In genomic region chr6:11236351-11236750, GRCh38 we compare ENCODE assay signal across 9 cellular contexts. TPM values are rescaled to one million over a fixed set of nuclear protein-coding genes. Genes with fewer than 3 reads are reported as not detected.
DNase-seq lines count a peak whose midpoint lies in the region; ATAC-seq and TF ChIP-seq lines count a peak whose summit lies in the region.
"Had no signal": no experiment of that assay in that cellular context is flagged by ENCODE, and none has a peak within 500 bp of the region (broad histone marks: within the 10 kb centered on the region; RNA-seq: fewer than 3 reads in every experiment).

No MANE protein-coding gene starts in this region.

- no peaks in the 10 kb centered on the region for H3K9me3 Mint-ChIP-seq in activated CD4-positive, alpha-beta memory T cell treated with anti-CD3 and anti-CD28 coated beads for 36 hours

- H3K23ac ChIP-seq in mesenchymal stem cell (ENCODE audit: low read length in 2 of 2), result no peak overlapping the region

- H2AK5ac ChIP-seq in mesenchymal stem cell (ENCODE audit: low read length, severe bottlenecking), result no peak overlapping the region

- H2BK15ac ChIP-seq in mesenchymal stem cell (ENCODE audit: low read depth, poor library complexity, severe bottlenecking), result no peak overlapping the region

- no peaks in the 10 kb centered on the region for H3K27me3 Mint-ChIP-seq in activated CD4-positive, alpha-beta memory T cell treated with anti-CD3 and anti-CD28 coated beads for 36 hours

- CTCF ChIA-PET in activated CD4-positive, alpha-beta memory T cell treated with anti-CD3 and anti-CD28 coated beads for 36 hours (lab: Charles Lee), result interaction anchor here (0.5 to 1.8 kb wide), 3 partner anchors 9 to 259 kb away, joined by 3 to 4 read pairs (median 4); no protein-coding TSS in a partner anchor

- H3K27ac ChIP-seq in mesenchymal stem cell (ENCODE audit: low read length, poor library complexity, severe bottlenecking) (peak overlapping the region; percentile 19), prostate gland (no peak overlapping the region)

- no peak overlapping the region for H3K14ac ChIP-seq in mesenchymal stem cell (ENCODE audit: low read length in 2 of 2)

- no peak overlapping the region for H2BK5ac ChIP-seq in mesenchymal stem cell (ENCODE audit: low read depth, low read length, poor library complexity, severe bottlenecking)

- H2AFZ ChIP-seq in mesenchymal stem cell (ENCODE audit: low read depth, low read length), result no peak overlapping the region

- H3K27me3 ChIP-seq in mesenchymal stem cell (ENCODE audit: control insufficient read depth in 1 of 2, insufficient read depth in 1 of 2, low read length in 2 of 2), result no peaks in the 10 kb centered on the region
- H3K27me3 ChIP-seq in prostate gland (replicated peaks; ENCODE audit: insufficient read depth), result no peaks in the 10 kb centered on the region
- H3K27me3 ChIP-seq: Peyer's patch had no signal

- H2BK12ac ChIP-seq in mesenchymal stem cell (ENCODE audit: low read length in 2 of 2), result peak overlapping the region in 1 of 2 experiments; percentile 38

- H3K4me1 ChIP-seq in mesenchymal stem cell (ENCODE audit: control insufficient read depth, insufficient read depth, low read depth, low read length) (peaks cover 11% of the 10 kb centered on the region), prostate gland (replicated peaks) (no peaks in the 10 kb centered on the region)

- no peak for TF ChIP-seq POLR2A in prostate gland (IDR thresholded peaks at IDR 0.05)

- peaks cover 42% of the 10 kb centered on the region for H3K4me1 Mint-ChIP-seq in activated CD4-positive, alpha-beta memory T cell treated with anti-CD3 and anti-CD28 coated beads for 36 hours (ENCODE audit: low read depth)

- TF ChIP-seq CTCF in prostate gland (IDR thresholded peaks at IDR 0.05), result no peak

- WGBS in mesenchymal stem cell, result 26% methylated on average over 3 of the region's 3 CpGs
- 56% methylated on average over 3 of the region's 3 CpGs for WGBS in prostate gland

- DNase-seq in G401 (ENCODE audit: low spot score), result peak; percentile 60
- peak; percentile 74 for DNase-seq in activated CD4-positive, alpha-beta memory T cell treated with anti-CD3 and anti-CD28 coated beads for 36 hours
- peak; percentile 50 for DNase-seq in mesenchymal stem cell
- DNase-seq in 8988T, result no peak
- no peak for DNase-seq in prostate gland (ENCODE audit: low spot score)
- no peak for DNase-seq in COLO829 (ENCODE audit: low spot score)
- no peak for DNase-seq in occipital lobe (lab: John Stamatoyannopoulos, UW)

- H4K8ac ChIP-seq in mesenchymal stem cell (ENCODE audit: low read length), result no peak overlapping the region

- POLR2A ChIA-PET in activated CD4-positive, alpha-beta memory T cell treated with anti-CD3 and anti-CD28 coated beads for 36 hours (lab: Charles Lee), result interaction anchor here (1.1 to 1.8 kb wide), 2 partner anchors 42 to 145 kb away, joined by 3 to 6 read pairs; no protein-coding TSS in a partner anchor

- peak overlapping the region; percentile 82 for H3K27ac Mint-ChIP-seq in activated CD4-positive, alpha-beta memory T cell treated with anti-CD3 and anti-CD28 coated beads for 36 hours

- intact Hi-C loops in activated CD4-positive, alpha-beta memory T cell treated with anti-CD3 and anti-CD28 coated beads for 36 hours (cut with micrococcal nuclease), result loop anchor here (1.0 to 10.0 kb wide), 3 partner anchors 22 to 478 kb away; no protein-coding TSS in a partner anchor
- intact Hi-C loops in prostate gland (cut with DNase I), result loop anchor here (10.0 kb wide), 1 partner anchor 258 kb away; no protein-coding TSS in a partner anchor

- in situ Hi-C loops in G401 (cut with HindIII; ENCODE audit: low sequenced_read_pairs), result no loop called here

- no peak overlapping the region for H3K4me3 ChIP-seq in mesenchymal stem cell (ENCODE audit: insufficient read depth in 1 of 2, low read depth in 1 of 2, low read length in 2 of 2)
- H3K4me3 ChIP-seq in prostate gland, result no peak overlapping the region
- H3K4me3 ChIP-seq: Peyer's patch had no signal

- no peak overlapping the region for H2BK120ac ChIP-seq in mesenchymal stem cell (ENCODE audit: low read depth, low read length)

- H3K9me3 ChIP-seq in mesenchymal stem cell (ENCODE audit: control insufficient read depth, low read length) (no peaks in the 10 kb centered on the region), prostate gland (no peaks in the 10 kb centered on the region)
- H3K9me3 ChIP-seq: Peyer's patch had no signal

- H3K18ac ChIP-seq in mesenchymal stem cell (ENCODE audit: low read depth in 1 of 2, low read length in 2 of 2), result no peak overlapping the region

- H3K36me3 Mint-ChIP-seq in activated CD4-positive, alpha-beta memory T cell treated with anti-CD3 and anti-CD28 coated beads for 36 hours, result peaks cover 2% of the 10 kb centered on the region

- H3K4ac ChIP-seq in mesenchymal stem cell (ENCODE audit: low read depth in 1 of 2, low read length in 2 of 2), result no peak overlapping the region

- peaks cover 1% of the 10 kb centered on the region for H3K79me1 ChIP-seq in mesenchymal stem cell (replicated peaks; ENCODE audit: low read length, poor library complexity, severe bottlenecking)

- no peak overlapping the region for H3K9ac ChIP-seq in mesenchymal stem cell (ENCODE audit: low read length)

- ATAC-seq in HG02981 (IDR thresholded peaks at IDR 0.05; ENCODE audit: unreplicated experiment), result peak; percentile 33

- H4K91ac ChIP-seq in mesenchymal stem cell (ENCODE audit: low read length), result no peak overlapping the region

- no peak overlapping the region for H3K4me2 ChIP-seq in mesenchymal stem cell (ENCODE audit: low read length, poor library complexity, severe bottlenecking)

- H3K4me3 Mint-ChIP-seq in activated CD4-positive, alpha-beta memory T cell treated with anti-CD3 and anti-CD28 coated beads for 36 hours, result no peak overlapping the region

- H3K36me3 ChIP-seq in mesenchymal stem cell (ENCODE audit: control insufficient read depth in 1 of 2, insufficient read depth in 2 of 2, low read depth in 1 of 2, low read length in 2 of 2), result no peaks in the 10 kb centered on the region
- no peaks in the 10 kb centered on the region for H3K36me3 ChIP-seq in prostate gland
- H3K36me3 ChIP-seq: Peyer's patch had no signal

RNA-seq across cellular contexts. Expression of gene NEDD9, which starts 3.9 kb away (rescaled TPM):
- total RNA-seq in G401 (2014; rRNA removed; shearing (Covaris generic)), result 83.1 and 96.4 TPM in 2 replicates
- total RNA-seq in activated CD4-positive, alpha-beta memory T cell treated with anti-CD3 and anti-CD28 coated beads for 36 hours, result 10 to 100 TPM; 26.6 to 31.5 TPM
- polyA plus RNA-seq in mesenchymal stem cell (2013, experiment 1 of 2), result 6.1 TPM
- polyA plus RNA-seq in mesenchymal stem cell (2013, experiment 2 of 2), result 6.1 TPM
- total RNA-seq in prostate gland, result 10 to 100 TPM; 51.1 to 72.1 TPM
- 19.2 TPM for total RNA-seq in occipital lobe

Comparison
In these comparisons a context has a peak if more than half of its experiments do, and no peak if none do; other contexts are left out.
1. DNase-seq: peak in G401 (single experiment), activated CD4-positive, alpha-beta memory T cell treated with anti-CD3 and anti-CD28 coated beads for 36 hours (single experiment) and mesenchymal stem cell (single experiment); none in 8988T (single experiment), prostate gland (single experiment), COLO829 (single experiment) and occipital lobe (single experiment).